ENCODE assay signal across 24 cellular contexts in the genomic region with DNA sequence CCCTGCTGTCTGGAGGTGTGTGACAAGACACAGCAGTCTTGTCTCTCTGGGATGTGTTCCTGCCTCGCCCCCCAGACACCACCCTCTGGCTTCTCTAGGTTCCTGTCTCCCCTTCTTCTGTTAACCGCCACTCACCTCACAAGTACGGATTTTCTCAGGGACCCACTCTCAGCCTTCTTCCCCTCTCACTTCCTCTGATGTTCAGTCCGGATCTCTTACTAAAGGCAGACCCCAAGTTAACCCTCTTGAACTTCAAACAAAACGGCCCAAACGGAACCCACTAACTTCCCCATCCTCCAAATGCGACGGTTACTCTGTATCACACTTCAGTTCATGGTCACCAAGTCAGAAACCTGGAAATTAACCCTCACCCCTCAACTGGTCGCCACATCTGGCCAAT. TPM values are rescaled to one million over a fixed set of nuclear protein-coding genes. Genes with fewer than 3 reads are reported as not detected.
A peak's percentile ranks its signal among the peaks of the same experiment; 100 is the strongest.
DNase-seq lines count a peak whose midpoint lies in the region; ATAC-seq, FAIRE-seq and TF ChIP-seq lines count a peak whose summit lies in the region.
"Had no signal": no experiment of that assay in that cellular context is flagged by ENCODE, and none has a peak within 500 bp of the region (broad histone marks: within the 10 kb centered on the region; RNA-seq: fewer than 3 reads in every experiment).

No MANE protein-coding gene starts in this region.

- peak overlapping the region; percentile 68 for H3K27ac Mint-ChIP-seq in type B pancreatic cell
- H3K27ac Mint-ChIP-seq: activated CD8-positive, alpha-beta memory T cell treated with anti-CD3 and anti-CD28 coated beads, Interleukin-2, amount 10 ng/mL, durations not matched to agents 7 days and 5 days; CD4-positive, alpha-beta T cell; nephron had no signal

- H3K4me3 ChIP-seq in GM08714 (ENCODE audit: low read length) (peak overlapping the region; percentile 29; the same call in 1 of the 2 replicates), bronchial epithelial cell (ENCODE audit: low read depth, low read length) (no peak overlapping the region), PC-3 (ENCODE audit: low read length) (no peak overlapping the region)
- H3K4me3 ChIP-seq: lower lobe of right lung, pancreas, spleen, upper lobe of right lung had no signal

- no peak overlapping the region for H3K9ac ChIP-seq in PC-3 (ENCODE audit: low read length)

- intact Hi-C loops in PC-3 (cut with micrococcal nuclease) (no loop called here), left ventricle myocardium superior (cut with micrococcal nuclease) (no loop called here)

- H3K9me3 Mint-ChIP-seq in type B pancreatic cell: peaks cover 5% of the 10 kb centered on the region
- H3K9me3 Mint-ChIP-seq: CD4-positive, alpha-beta T cell; IgD-negative memory B cell; nephron had no signal

- no peak overlapping the region for H2AFZ ChIP-seq in PC-3 (ENCODE audit: low read length)

- DNase-seq in Kasumi-1 (lab: John Stamatoyannopoulos, UW): peak; percentile 73 to 78
- DNase-seq in bronchial epithelial cell (ENCODE audit: low read depth): no peak
- DNase-seq in type B pancreatic cell (ENCODE audit: extremely low spot score, unreplicated experiment): no peak
- DNase-seq in PC-3: no peak
- no peak for DNase-seq in left ventricle myocardium superior
- no peak for DNase-seq in omental fat pad (ENCODE audit: low spot score)
- DNase-seq: activated CD4-positive, alpha-beta T cell treated with anti-CD3 and anti-CD28 coated beads, Interleukin-2, amount 50 U/mL, for 1 hour; activated CD8-positive, alpha-beta memory T cell treated with anti-CD3 and anti-CD28 coated beads, Interleukin-2, amount 10 ng/mL, durations not matched to agents 7 days and 5 days; activated T-cell treated with anti-CD3 and anti-CD28 coated beads, Interleukin-2, amount 50 U/mL, for 48 hours; CD4-positive, alpha-beta T cell; effector CD4-positive, alpha-beta T cell; lower lobe of right lung; NCI-H1105 treated with DMSO at 0.1 percent for 48 hours; NCI-H1930; NCI-H526 treated with DMSO at 0.1 percent for 48 hours; pancreas; right cardiac atrium; spleen; substantia nigra; upper lobe of right lung had no signal

- POLR2A ChIA-PET in PC-3 (lab: Charles Lee; ENCODE audit: unreplicated experiment): no interaction called here

- ATAC-seq in PC-3 (no peak), left ventricle myocardium superior (no peak), omental fat pad (ENCODE audit: low FRiP score) (no peak)
- ATAC-seq: activated CD8-positive, alpha-beta memory T cell treated with anti-CD3 and anti-CD28 coated beads, Interleukin-2, amount 10 ng/mL, durations not matched to agents 7 days and 5 days; lower lobe of right lung; pancreas; right cardiac atrium; upper lobe of right lung had no signal

- no peaks in the 10 kb centered on the region for H3K27me3 Mint-ChIP-seq in type B pancreatic cell

- no peaks in the 10 kb centered on the region for H3K79me2 ChIP-seq in PC-3 (ENCODE audit: low read length)

- H4K20me1 ChIP-seq in PC-3 (ENCODE audit: low read length): no peaks in the 10 kb centered on the region

- FAIRE-seq in bronchial epithelial cell (lab: Jason Lieb, UNC): peak; percentile 43
- FAIRE-seq: keratinocyte, pancreas had no signal

- H3F3A ChIP-seq in PC-3 (ENCODE audit: low read length, unreplicated experiment): no peaks in the 10 kb centered on the region

- no peaks in the 10 kb centered on the region for H3K9me3 ChIP-seq in PC-3 (ENCODE audit: low read length)
- H3K9me3 ChIP-seq: lower lobe of right lung, pancreas, spleen, upper lobe of right lung had no signal

- no TSS peak for BruUV-seq in PC-3 (replicated peaks; lab: Mats Ljungman, UMichigan)

- no peaks in the 10 kb centered on the region for H3K9me2 ChIP-seq in PC-3 (replicated peaks; ENCODE audit: low read length)

- peaks cover 28% of the 10 kb centered on the region for H3K4me1 ChIP-seq in PC-3 (ENCODE audit: insufficient read depth, low read length)
- H3K4me1 ChIP-seq: lower lobe of right lung, pancreas, upper lobe of right lung had no signal

- H3K36me3 ChIP-seq in bronchial epithelial cell (ENCODE audit: control insufficient read depth, insufficient read depth, low read length) (no peaks in the 10 kb centered on the region), PC-3 (ENCODE audit: low read depth, low read length) (no peaks in the 10 kb centered on the region)
- H3K36me3 ChIP-seq: lower lobe of right lung, pancreas, spleen, upper lobe of right lung had no signal

- H3K4me3 Mint-ChIP-seq in type B pancreatic cell: no peak overlapping the region
- H3K4me3 Mint-ChIP-seq: activated CD8-positive, alpha-beta memory T cell treated with anti-CD3 and anti-CD28 coated beads, Interleukin-2, amount 10 ng/mL, durations not matched to agents 7 days and 5 days; CD4-positive, alpha-beta T cell; IgD-negative memory B cell; nephron had no signal

- peaks cover 19% of the 10 kb centered on the region for H3K4me1 Mint-ChIP-seq in type B pancreatic cell (ENCODE audit: unreplicated experiment)

- H3K4me2 ChIP-seq in PC-3 (ENCODE audit: low read length): no peak overlapping the region

- TF ChIP-seq CTCF in bronchial epithelial cell (IDR thresholded peaks at IDR 0.05; ENCODE audit: insufficient read depth, low read length, severe bottlenecking) (no peak), type B pancreatic cell (conservative IDR thresholded peaks at IDR 0.05) (no peak), PC-3 (conservative IDR thresholded peaks at IDR 0.05; ENCODE audit: low read depth, low read length) (no peak), omental fat pad (IDR thresholded peaks at IDR 0.05) (no peak)

- no peak overlapping the region for H3K27ac ChIP-seq in PC-3 (ENCODE audit: low read length)
- H3K27ac ChIP-seq: lower lobe of right lung, pancreas, spleen, upper lobe of right lung had no signal

- peaks cover 23% of the 10 kb centered on the region for H3K36me3 Mint-ChIP-seq in type B pancreatic cell
- H3K36me3 Mint-ChIP-seq: activated CD8-positive, alpha-beta memory T cell treated with anti-CD3 and anti-CD28 coated beads, Interleukin-2, amount 10 ng/mL, durations not matched to agents 7 days and 5 days; IgD-negative memory B cell had no signal

- H3K27me3 ChIP-seq in bronchial epithelial cell (ENCODE audit: control insufficient read depth, insufficient read depth, low read length) (no peaks in the 10 kb centered on the region), PC-3 (ENCODE audit: low read length) (no peaks in the 10 kb centered on the region)
- H3K27me3 ChIP-seq: pancreas, upper lobe of right lung had no signal

- CTCF ChIA-PET in PC-3 (lab: Charles Lee): no interaction called here

RNA-seq across cellular contexts. Expression of gene B4GALT6, which starts 32.0 kb away (rescaled TPM):
- total RNA-seq in bronchial epithelial cell: 1.8 and 2.4 TPM in 2 replicates
- 35.9 and 47.5 TPM in 2 replicates for total RNA-seq in type B pancreatic cell (ENCODE audit: low replicate concordance)
- 1.4 and 2.4 TPM in 2 replicates for total RNA-seq in PC-3 (2014; rRNA removed)
- total RNA-seq in left ventricle myocardium superior: 11.9 TPM
- 1 to 10 TPM; 3.0 to 6.5 (median 4.9) TPM for total RNA-seq in omental fat pad

Comparison
In these comparisons a context has a peak if more than half of its experiments do, and no peak if none do; other contexts are left out.
1. DNase-seq: peak in Kasumi-1 (2 of 2); none in bronchial epithelial cell (single experiment), type B pancreatic cell (single experiment), PC-3 (single experiment), left ventricle myocardium superior (single experiment) and omental fat pad (single experiment).